Comparison of ENCODE assay signal across 15 cellular contexts in genomic region chr2:225056330-225057073, GRCh38. TPM values are rescaled to one million over a fixed set of nuclear protein-coding genes. Genes with fewer than 3 reads are reported as not detected.
A peak's percentile ranks its signal among the peaks of the same experiment; 100 is the strongest.
DNase-seq lines count a peak whose midpoint lies in the region; ATAC-seq and TF ChIP-seq lines count a peak whose summit lies in the region.
"Had no signal": no experiment of that assay in that cellular context is flagged by ENCODE, and none has a peak within 500 bp of the region (broad histone marks: within the 10 kb centered on the region; RNA-seq: fewer than 3 reads in every experiment).

No MANE protein-coding gene starts in this region.

- peak; percentile 60 for ATAC-seq in activated CD8-positive, alpha-beta T cell treated with anti-CD3 and anti-CD28 coated beads, Interleukin-2, amount 10 ng/mL, durations not matched to agents 7 days and 5 days
- ATAC-seq in left lobe of liver (no peak), HG02981 (IDR thresholded peaks at IDR 0.05; ENCODE audit: unreplicated experiment) (no peak)
- ATAC-seq: GM23338 had no signal

- no peaks in the 10 kb centered on the region for H3K9me3 Mint-ChIP-seq in activated CD4-positive, alpha-beta T cell treated with anti-CD3 and anti-CD28 coated beads, Interleukin-2, amount 10 ng/mL, durations not matched to agents 24 days and 14 days
- H3K9me3 Mint-ChIP-seq in activated CD8-positive, alpha-beta T cell treated with anti-CD3 and anti-CD28 coated beads, Interleukin-2, amount 10 ng/mL, durations not matched to agents 7 days and 5 days (ENCODE audit: insufficient read depth) = peaks cover 20% of the 10 kb centered on the region
- H3K9me3 Mint-ChIP-seq: GM23338 had no signal

- intact Hi-C loops in activated CD4-positive, alpha-beta T cell treated with anti-CD3 and anti-CD28 coated beads, Interleukin-2, amount 10 ng/mL, durations not matched to agents 24 days and 14 days (cut with micrococcal nuclease) = loop anchor here (1.0 kb wide), 1 partner anchor 9 kb away; no protein-coding TSS in a partner anchor

- H3K27me3 Mint-ChIP-seq in activated CD4-positive, alpha-beta T cell treated with anti-CD3 and anti-CD28 coated beads, Interleukin-2, amount 10 ng/mL, durations not matched to agents 24 days and 14 days = no peaks in the 10 kb centered on the region
- no peaks in the 10 kb centered on the region for H3K27me3 Mint-ChIP-seq in activated CD8-positive, alpha-beta T cell treated with anti-CD3 and anti-CD28 coated beads, Interleukin-2, amount 10 ng/mL, durations not matched to agents 7 days and 5 days (ENCODE audit: low read depth)

- peaks cover 5% of the 10 kb centered on the region for H3K36me3 Mint-ChIP-seq in activated CD4-positive, alpha-beta T cell treated with anti-CD3 and anti-CD28 coated beads, Interleukin-2, amount 10 ng/mL, durations not matched to agents 24 days and 14 days (ENCODE audit: low read depth)
- peaks cover 18% of the 10 kb centered on the region for H3K36me3 Mint-ChIP-seq in activated CD8-positive, alpha-beta T cell treated with anti-CD3 and anti-CD28 coated beads, Interleukin-2, amount 10 ng/mL, durations not matched to agents 7 days and 5 days (ENCODE audit: low read depth)

- peak overlapping the region; percentile 30 for H3K4me3 Mint-ChIP-seq in activated CD4-positive, alpha-beta T cell treated with anti-CD3 and anti-CD28 coated beads, Interleukin-2, amount 10 ng/mL, durations not matched to agents 24 days and 14 days
- H3K4me3 Mint-ChIP-seq in activated CD8-positive, alpha-beta T cell treated with anti-CD3 and anti-CD28 coated beads, Interleukin-2, amount 10 ng/mL, durations not matched to agents 7 days and 5 days = no peak overlapping the region
- H3K4me3 Mint-ChIP-seq: GM23338 had no signal

- no peak overlapping the region for H3K27ac Mint-ChIP-seq in activated CD4-positive, alpha-beta T cell treated with anti-CD3 and anti-CD28 coated beads, Interleukin-2, amount 10 ng/mL, durations not matched to agents 24 days and 14 days
- H3K27ac Mint-ChIP-seq in activated CD8-positive, alpha-beta T cell treated with anti-CD3 and anti-CD28 coated beads, Interleukin-2, amount 10 ng/mL, durations not matched to agents 7 days and 5 days = peak overlapping the region; percentile 71
- H3K27ac Mint-ChIP-seq: GM23338 had no signal

- H3K4me3 ChIP-seq in fibroblast of pulmonary artery (replicated peaks; ENCODE audit: low read depth, low read length) = no peak overlapping the region
- H3K4me3 ChIP-seq: GM23338, SK-N-MC had no signal

- POLR2A ChIA-PET in activated CD8-positive, alpha-beta T cell treated with anti-CD3 and anti-CD28 coated beads, Interleukin-2, amount 10 ng/mL, durations not matched to agents 7 days and 5 days (lab: Charles Lee) = interaction anchor here (0.6 to 5.3 kb wide), 3 partner anchors 15 to 67 kb away, joined by 3 to 155 read pairs (median 3); partner anchors contain the start of gene DOCK10

- peak; percentile 66 for DNase-seq in activated CD4-positive, alpha-beta T cell treated with anti-CD3 and anti-CD28 coated beads, Interleukin-2, amount 10 ng/mL, durations not matched to agents 24 days and 14 days
- no peak for DNase-seq in activated CD4-positive, alpha-beta T cell treated with anti-CD3 and anti-CD28 coated beads, Interleukin-2, amount 50 U/mL, for 48 hours
- DNase-seq in EH (ENCODE audit: low read depth) = peak; percentile 50
- DNase-seq in activated CD8-positive, alpha-beta T cell treated with anti-CD3 and anti-CD28 coated beads, Interleukin-2, amount 10 ng/mL, durations not matched to agents 7 days and 5 days = no peak
- DNase-seq in fibroblast of pulmonary artery (ENCODE audit: low read depth) = peak; percentile 25
- DNase-seq in left lobe of liver (ENCODE audit: low spot score) = no peak
- no peak for DNase-seq in pons (ENCODE audit: low spot score)
- DNase-seq: activated CD8-positive, alpha-beta memory T cell treated with anti-CD3 and anti-CD28 coated beads, Interleukin-2, amount 50 U/mL, for 48 hours; Caco-2; KBM-7; kidney; NCI-H1436 had no signal

- CTCF ChIA-PET in activated CD8-positive, alpha-beta T cell treated with anti-CD3 and anti-CD28 coated beads, Interleukin-2, amount 10 ng/mL, durations not matched to agents 7 days and 5 days (lab: Charles Lee) = interaction anchor here (1.3 to 5.3 kb wide), 5 partner anchors 15 to 116 kb away, joined by 3 to 53 read pairs (median 4); partner anchors contain the start of gene DOCK10

- peaks cover 40% of the 10 kb centered on the region for H3K4me1 Mint-ChIP-seq in activated CD4-positive, alpha-beta T cell treated with anti-CD3 and anti-CD28 coated beads, Interleukin-2, amount 10 ng/mL, durations not matched to agents 24 days and 14 days
- peaks cover 61% of the 10 kb centered on the region for H3K4me1 Mint-ChIP-seq in activated CD8-positive, alpha-beta T cell treated with anti-CD3 and anti-CD28 coated beads, Interleukin-2, amount 10 ng/mL, durations not matched to agents 7 days and 5 days (ENCODE audit: low read depth)
- H3K4me1 Mint-ChIP-seq: GM23338 had no signal

- TF ChIP-seq CTCF in fibroblast of pulmonary artery (IDR thresholded peaks at IDR 0.05; ENCODE audit: low read length, missing control alignments) = no peak

RNA-seq across cellular contexts. Expression of gene DOCK10, which starts 14.2 kb away (rescaled TPM):
- total RNA-seq in activated CD4-positive, alpha-beta T cell treated with anti-CD3 and anti-CD28 coated beads, Interleukin-2, amount 10 ng/mL, durations not matched to agents 24 days and 14 days = 137 and 138 TPM in 2 replicates
- 100 to 1,000 TPM; 343 to 344 TPM for total RNA-seq in activated CD8-positive, alpha-beta T cell treated with anti-CD3 and anti-CD28 coated beads, Interleukin-2, amount 10 ng/mL, durations not matched to agents 7 days and 5 days
- total RNA-seq in left lobe of liver = 6.0 TPM
- total RNA-seq: Caco-2 had no signal

Comparison
In these comparisons a context has a peak if more than half of its experiments do, and no peak if none do; other contexts are left out.
1. DNase-seq: peak in activated CD4-positive, alpha-beta T cell treated with anti-CD3 and anti-CD28 coated beads, Interleukin-2, amount 10 ng/mL, durations not matched to agents 24 days and 14 days (single experiment), EH (single experiment) and fibroblast of pulmonary artery (single experiment); none in activated CD4-positive, alpha-beta T cell treated with anti-CD3 and anti-CD28 coated beads, Interleukin-2, amount 50 U/mL, for 48 hours (0 of 2), activated CD8-positive, alpha-beta T cell treated with anti-CD3 and anti-CD28 coated beads, Interleukin-2, amount 10 ng/mL, durations not matched to agents 7 days and 5 days (single experiment), left lobe of liver (single experiment) and pons (single experiment).
2. RNA of gene DOCK10, which starts 14.2 kb away (total RNA-seq): 343 to 344 TPM in activated CD8-positive, alpha-beta T cell treated with anti-CD3 and anti-CD28 coated beads, Interleukin-2, amount 10 ng/mL, durations not matched to agents 7 days and 5 days and 137 to 138 TPM in activated CD4-positive, alpha-beta T cell treated with anti-CD3 and anti-CD28 coated beads, Interleukin-2, amount 10 ng/mL, durations not matched to agents 24 days and 14 days; 6.0 TPM in left lobe of liver (single experiment); every median in the first group is over 10 times any median in the second.